8 cellular contexts compared by ENCODE assay signal in genomic region chr6:127516676-127517273, GRCh38. TPM values are rescaled to one million over a fixed set of nuclear protein-coding genes. Genes with fewer than 3 reads are reported as not detected.
A peak's percentile ranks its signal among the peaks of the same experiment; 100 is the strongest.
DNase-seq lines count a peak whose midpoint lies in the region; ATAC-seq lines count a peak whose summit lies in the region.

No MANE protein-coding gene starts in this region.

- DNase-seq in AG20443 (ENCODE audit: low spot score) (peak; percentile 67), NCI-H2029 treated with DMSO at 0.1 percent for 48 hours (lab: John Stamatoyannopoulos, UW) (peak; percentile 50), ecto neural progenitor cell (ENCODE audit: low spot score) (peak; percentile 67), lung microvascular endothelial cell (ENCODE audit: low read depth in 2 of 2) (peak; percentile 35 to 36)
- peak; percentile 53 for DNase-seq in stimulated activated naive CD4-positive, alpha-beta T cell treated with Interleukin-2 at 50 U/mL for 16 hours (lab: John Stamatoyannopoulos, UW)

- ATAC-seq in GM18858 (IDR thresholded peaks at IDR 0.05; ENCODE audit: unreplicated experiment), result peak; percentile 56
- ATAC-seq in HG03060 (IDR thresholded peaks at IDR 0.05; ENCODE audit: low read depth, unreplicated experiment), result peak; percentile 49
- peak; percentile 49 to 52 for ATAC-seq in activated CD4-positive, CD25-positive, alpha-beta regulatory T cell treated with anti-CD3 and anti-CD28 coated beads, Interleukin-2, amount 50 U/mL, for 24 hours

RNA-seq across cellular contexts. Expression of gene KIAA0408, which starts 57.6 kb away (rescaled TPM):
- total RNA-seq in lung microvascular endothelial cell, result not detected in 2 replicates

Comparison
In these comparisons a context has a peak if more than half of its experiments do, and no peak if none do; other contexts are left out.
1. Peak in every context shown above with its lines: DNase-seq and ATAC-seq.